In genomic region chr3:64917914-64918313, GRCh38 we compare ENCODE assay signal across 24 cellular contexts.
"Had no signal": no experiment of that assay in that cellular context is flagged by ENCODE, and none has a peak within 500 bp of the region (broad histone marks: within the 10 kb centered on the region; RNA-seq: fewer than 3 reads in every experiment).

No MANE protein-coding gene starts in this region.

- H3K4me3 ChIP-seq: dorsolateral prefrontal cortex, gastrocnemius medialis, lung, sigmoid colon, stomach, testis, tibial artery had no signal

- H3K27ac ChIP-seq: parathyroid adenoma, sigmoid colon, testis, tibial artery had no signal

- H3K36me3 ChIP-seq: gastrocnemius medialis, sigmoid colon, stomach, tibial artery had no signal

- H3K27me3 ChIP-seq: dorsolateral prefrontal cortex, gastrocnemius medialis, sigmoid colon, stomach, testis, tibial artery had no signal

- DNase-seq: dorsolateral prefrontal cortex; effector CD4-positive, alpha-beta T cell; foreskin fibroblast; gastrocnemius medialis; head of caudate nucleus; hippocampal formation; immature natural killer cell; islet precursor cell; kidney glomerular epithelial cell; left colon; natural killer cell; right cardiac atrium; sigmoid colon; stimulated activated CD4-positive, alpha-beta T cell treated with anti-CD3 and anti-CD28 coated beads, Interleukin-2, amount 100 ng/mL, for 24 hours; stimulated activated CD4-positive, alpha-beta T cell treated with anti-CD3 and anti-CD28 coated beads, Interleukin-4, amount 100 ng/mL, for 24 hours; stimulated activated naive CD4-positive, alpha-beta T cell treated with Interleukin-2 at 50 U/mL for 16 hours; stomach; substantia nigra; testis; tibial artery had no signal

- H3K9ac ChIP-seq: parathyroid adenoma had no signal

- H3K9me3 ChIP-seq: gastrocnemius medialis, sigmoid colon, stomach, testis, tibial artery had no signal

- ATAC-seq: esophagus mucosa; gastrocnemius medialis; left colon; natural killer cell; stimulated activated effector memory CD8-positive, alpha-beta T cell treated with anti-CD3 and anti-CD28 coated beads, Interleukin-12 subunit alpha, Interleukin-12 subunit beta, amount 100 ng/mL, for 72 hours had no signal
